13 cellular contexts compared by ENCODE assay signal in the genomic region with DNA sequence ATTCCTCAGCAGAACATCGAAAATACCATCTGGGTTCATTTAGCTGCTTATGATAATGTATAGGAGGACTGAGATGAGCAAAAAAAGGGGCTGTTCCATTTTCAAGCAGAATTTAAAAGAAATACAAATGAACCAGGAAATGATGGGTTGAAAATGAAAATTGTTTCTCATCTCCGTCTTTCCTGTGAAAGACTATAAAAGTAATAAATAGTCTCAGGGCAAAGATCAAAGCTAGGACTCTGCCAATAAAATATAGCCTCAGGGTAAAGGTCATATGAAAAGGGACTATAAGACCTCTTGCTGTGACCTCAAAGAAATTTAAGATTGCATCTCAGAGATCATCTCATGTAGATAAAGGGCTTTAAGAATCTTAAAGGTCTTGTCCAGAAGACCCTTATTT.
"Had no signal": no experiment of that assay in that cellular context is flagged by ENCODE, and none has a peak within 500 bp of the region (broad histone marks: within the 10 kb centered on the region; RNA-seq: fewer than 3 reads in every experiment).

No MANE protein-coding gene starts in this region.

- FAIRE-seq: astrocyte, colon had no signal

- H3K27me3 ChIP-seq: cardiac muscle cell, esophagus muscularis mucosa, testis, upper lobe of right lung had no signal

- H3K9me3 ChIP-seq: esophagus muscularis mucosa, testis, upper lobe of right lung had no signal

- H3K4me3 ChIP-seq: cardiac muscle cell, esophagus muscularis mucosa, testis, upper lobe of right lung had no signal

- H3K27ac ChIP-seq: cardiac muscle cell, esophagus muscularis mucosa, testis, upper lobe of right lung had no signal

- H3K4me3 Mint-ChIP-seq: activated CD4-positive, alpha-beta memory T cell treated with anti-CD3 and anti-CD28 coated beads for 36 hours; neural crest cell; stimulated activated naive CD8-positive, alpha-beta T cell treated with anti-CD3 and anti-CD28 coated beads, Interleukin-15, Interleukin-2, amounts not matched to agents 100 ng/mL and 50 ng/mL, for 24 hours had no signal

- H3K36me3 ChIP-seq: cardiac muscle cell, esophagus muscularis mucosa, upper lobe of right lung had no signal

- H3K4me1 ChIP-seq: esophagus muscularis mucosa, testis, upper lobe of right lung had no signal

- DNase-seq: activated CD8-positive, alpha-beta memory T cell treated with anti-CD3 and anti-CD28 coated beads, Interleukin-2, amount 50 U/mL, for 48 hours; glutamatergic neuron; stimulated activated CD4-positive, alpha-beta T cell treated with anti-CD3 and anti-CD28 coated beads, Interleukin-2, amount 100 ng/mL, for 48 hours; T-helper 1 cell; testis; upper lobe of right lung had no signal

- H3K27me3 Mint-ChIP-seq: activated CD4-positive, alpha-beta memory T cell treated with anti-CD3 and anti-CD28 coated beads for 36 hours; stimulated activated naive CD8-positive, alpha-beta T cell treated with anti-CD3 and anti-CD28 coated beads, Interleukin-15, Interleukin-2, amounts not matched to agents 100 ng/mL and 50 ng/mL, for 24 hours had no signal

- ATAC-seq: upper lobe of right lung had no signal

- H3K27ac Mint-ChIP-seq: activated CD4-positive, alpha-beta memory T cell treated with anti-CD3 and anti-CD28 coated beads for 36 hours; stimulated activated naive CD8-positive, alpha-beta T cell treated with anti-CD3 and anti-CD28 coated beads, Interleukin-15, Interleukin-2, amounts not matched to agents 100 ng/mL and 50 ng/mL, for 24 hours had no signal
